Comparison of ENCODE assay signal across 19 cellular contexts in the genomic region with DNA sequence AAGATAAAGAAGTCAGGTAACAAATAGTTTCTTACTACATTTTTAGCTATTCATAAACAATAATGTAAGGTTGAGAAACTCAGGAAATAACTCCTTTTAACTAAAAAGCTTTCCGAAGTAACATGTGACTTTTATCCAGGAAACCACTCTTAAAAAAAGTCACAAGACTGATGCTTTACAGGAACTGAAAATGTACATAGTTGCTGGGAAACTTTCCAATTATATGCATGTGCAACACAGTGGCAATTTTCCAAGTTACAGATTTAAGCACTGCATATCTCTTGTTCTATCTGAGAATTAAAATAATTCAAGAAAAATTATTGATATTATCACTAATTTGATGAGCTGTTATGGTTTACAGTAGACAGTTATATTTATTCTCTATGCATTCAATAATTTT.
A peak's percentile ranks its signal among the peaks of the same experiment; 100 is the strongest.
DNase-seq lines count a peak whose midpoint lies in the region; ATAC-seq and TF ChIP-seq lines count a peak whose summit lies in the region.
"Had no signal": no experiment of that assay in that cellular context is flagged by ENCODE, and none has a peak within 500 bp of the region (broad histone marks: within the 10 kb centered on the region; RNA-seq: fewer than 3 reads in every experiment).

No MANE protein-coding gene starts in this region.

- H3K4me1 ChIP-seq in breast epithelium: no peaks in the 10 kb centered on the region
- no peaks in the 10 kb centered on the region for H3K4me1 ChIP-seq in CD8-positive, alpha-beta T cell (ENCODE audit: insufficient read depth, low read length)
- H3K4me1 ChIP-seq: lower lobe of right lung had no signal

- no peak for TF ChIP-seq CTCF in MCF 10A (IDR thresholded peaks at IDR 0.05; ENCODE audit: unreplicated experiment)
- no peak for TF ChIP-seq CTCF in breast epithelium (IDR thresholded peaks at IDR 0.05)
- TF ChIP-seq CTCF in choroid plexus epithelial cell (conservative IDR thresholded peaks at IDR 0.05; ENCODE audit: low read depth, low read length): no peak
- TF ChIP-seq CTCF in CD8-positive, alpha-beta T cell (IDR thresholded peaks at IDR 0.05): no peak

- H3K9me3 Mint-ChIP-seq in MCF 10A (ENCODE audit: unreplicated experiment): no peaks in the 10 kb centered on the region
- H3K9me3 Mint-ChIP-seq in CD8-positive, alpha-beta T cell: peaks cover 4% of the 10 kb centered on the region
- H3K9me3 Mint-ChIP-seq: effector memory CD8-positive, alpha-beta T cell had no signal

- H3K4me3 Mint-ChIP-seq in MCF 10A (ENCODE audit: unreplicated experiment): no peak overlapping the region
- no peak overlapping the region for H3K4me3 Mint-ChIP-seq in CD8-positive, alpha-beta T cell
- H3K4me3 Mint-ChIP-seq: activated naive CD4-positive, alpha-beta T cell treated with anti-CD3 and anti-CD28 coated beads, Interleukin-2, amount 10 ng/mL, durations not matched to agents 7 days and 5 days; CD4-positive, alpha-beta memory T cell; effector memory CD8-positive, alpha-beta T cell; T-cell had no signal

- no peaks in the 10 kb centered on the region for H3K36me3 Mint-ChIP-seq in MCF 10A (ENCODE audit: insufficient read depth, unreplicated experiment)
- no peaks in the 10 kb centered on the region for H3K36me3 Mint-ChIP-seq in CD8-positive, alpha-beta T cell
- H3K36me3 Mint-ChIP-seq: activated naive CD4-positive, alpha-beta T cell treated with anti-CD3 and anti-CD28 coated beads, Interleukin-2, amount 10 ng/mL, durations not matched to agents 7 days and 5 days; CD4-positive, alpha-beta memory T cell; T-cell had no signal

- TF ChIP-seq POLR2A in breast epithelium (IDR thresholded peaks at IDR 0.05): no peak

- no peak overlapping the region for H3K27ac ChIP-seq in breast epithelium
- no peak overlapping the region for H3K27ac ChIP-seq in CD8-positive, alpha-beta T cell (ENCODE audit: low read depth, low read length)
- H3K27ac ChIP-seq: lower lobe of right lung had no signal

- no peaks in the 10 kb centered on the region for H3K4me1 Mint-ChIP-seq in MCF 10A (ENCODE audit: insufficient read depth, unreplicated experiment)
- no peaks in the 10 kb centered on the region for H3K4me1 Mint-ChIP-seq in CD8-positive, alpha-beta T cell (ENCODE audit: low read depth)
- H3K4me1 Mint-ChIP-seq: activated naive CD4-positive, alpha-beta T cell treated with anti-CD3 and anti-CD28 coated beads, Interleukin-2, amount 10 ng/mL, durations not matched to agents 7 days and 5 days; CD4-positive, alpha-beta memory T cell; T-cell had no signal

- BruUV-seq in MCF 10A (replicated peaks; lab: Mats Ljungman, UMichigan): no TSS peak

- CTCF ChIA-PET in MCF 10A (lab: Yijun Ruan, JAX): interaction anchor here (0.8 kb wide), 1 partner anchor 32 kb away, joined by 4 read pairs; no protein-coding TSS in a partner anchor
- CTCF ChIA-PET in CD8-positive, alpha-beta T cell (lab: Charles Lee): no interaction called here

- H3K4me3 ChIP-seq in breast epithelium: no peak overlapping the region
- H3K4me3 ChIP-seq in choroid plexus epithelial cell (ENCODE audit: low read depth, low read length): no peak overlapping the region
- no peak overlapping the region for H3K4me3 ChIP-seq in CD8-positive, alpha-beta T cell (ENCODE audit: low read depth, low read length)
- H3K4me3 ChIP-seq: lower lobe of right lung, MG63 had no signal

- no peak for ATAC-seq in HG03039 (IDR thresholded peaks at IDR 0.05; ENCODE audit: unreplicated experiment)
- ATAC-seq in CD8-positive, alpha-beta T cell: no peak
- ATAC-seq in HG02759 (IDR thresholded peaks at IDR 0.05; ENCODE audit: unreplicated experiment): no peak
- ATAC-seq: effector memory CD8-positive, alpha-beta T cell; lower lobe of right lung; right cardiac atrium; T-cell had no signal

- no peaks in the 10 kb centered on the region for H3K9me3 ChIP-seq in breast epithelium
- no peaks in the 10 kb centered on the region for H3K9me3 ChIP-seq in CD8-positive, alpha-beta T cell (ENCODE audit: low read length)
- H3K9me3 ChIP-seq: lower lobe of right lung, MG63 had no signal

- intact Hi-C loops in MCF 10A (cut with micrococcal nuclease) (no loop called here), breast epithelium (cut with DNase I; ENCODE audit: low total_unique reads) (no loop called here)
- intact Hi-C loops in CD8-positive, alpha-beta T cell (cut with DNase I, micrococcal nuclease): no loop called here

- DNase-seq in MCF 10A (ENCODE audit: unreplicated experiment) (peak; percentile 46), breast epithelium (ENCODE audit: low spot score in 2 of 2) (no peak), NCI-H69 (lab: John Stamatoyannopoulos, UW) (peak; percentile 65), choroid plexus epithelial cell (ENCODE audit: low read depth) (peak; percentile 7)
- no peak for DNase-seq in activated naive CD4-positive, alpha-beta T cell treated with Interleukin-2 at 50 U/mL for 16 hours
- DNase-seq in CD8-positive, alpha-beta T cell: no peak
- DNase-seq: activated CD4-positive, alpha-beta T cell treated with anti-CD3 and anti-CD28 coated beads, Interleukin-2, amount 50 U/mL, for 4 hours; activated naive CD4-positive, alpha-beta T cell treated with anti-CD3 and anti-CD28 coated beads, Interleukin-2, amount 10 ng/mL, durations not matched to agents 7 days and 5 days; activated T-cell treated with anti-CD3 and anti-CD28 coated beads for 4 hours; CD4-positive, alpha-beta memory T cell; effector memory CD8-positive, alpha-beta T cell; head of caudate nucleus; lower lobe of right lung; MG63; NCI-H82; right cardiac atrium; T-cell had no signal

- H3K27ac Mint-ChIP-seq in MCF 10A (ENCODE audit: low read depth, unreplicated experiment): no peak overlapping the region
- no peak overlapping the region for H3K27ac Mint-ChIP-seq in CD8-positive, alpha-beta T cell
- H3K27ac Mint-ChIP-seq: activated naive CD4-positive, alpha-beta T cell treated with anti-CD3 and anti-CD28 coated beads, Interleukin-2, amount 10 ng/mL, durations not matched to agents 7 days and 5 days; CD4-positive, alpha-beta memory T cell; effector memory CD8-positive, alpha-beta T cell; T-cell had no signal

- no peaks in the 10 kb centered on the region for H3K27me3 ChIP-seq in breast epithelium
- no peaks in the 10 kb centered on the region for H3K27me3 ChIP-seq in CD8-positive, alpha-beta T cell (ENCODE audit: insufficient read depth, low read length)
- H3K27me3 ChIP-seq: MG63 had no signal

- no peaks in the 10 kb centered on the region for H3K27me3 Mint-ChIP-seq in MCF 10A (ENCODE audit: insufficient read depth, unreplicated experiment)
- H3K27me3 Mint-ChIP-seq in CD8-positive, alpha-beta T cell (ENCODE audit: low read depth): no peaks in the 10 kb centered on the region
- H3K27me3 Mint-ChIP-seq: activated naive CD4-positive, alpha-beta T cell treated with anti-CD3 and anti-CD28 coated beads, Interleukin-2, amount 10 ng/mL, durations not matched to agents 7 days and 5 days; CD4-positive, alpha-beta memory T cell; effector memory CD8-positive, alpha-beta T cell; T-cell had no signal

- POLR2A ChIA-PET in MCF 10A (lab: Yijun Ruan, JAX): interaction anchor here (0.6 kb wide), 1 partner anchor 47 kb away, joined by 3 read pairs; no protein-coding TSS in a partner anchor
- POLR2A ChIA-PET in CD8-positive, alpha-beta T cell (lab: Charles Lee): no interaction called here

- H3K36me3 ChIP-seq in breast epithelium: no peaks in the 10 kb centered on the region
- no peaks in the 10 kb centered on the region for H3K36me3 ChIP-seq in CD8-positive, alpha-beta T cell (ENCODE audit: insufficient read depth, low read length)
- H3K36me3 ChIP-seq: lower lobe of right lung, MG63 had no signal

Comparison
In these comparisons a context has a peak if more than half of its experiments do, and no peak if none do; other contexts are left out.
1. DNase-seq: peak in MCF 10A (single experiment), NCI-H69 (single experiment) and choroid plexus epithelial cell (single experiment); none in breast epithelium (0 of 2), activated naive CD4-positive, alpha-beta T cell treated with Interleukin-2 at 50 U/mL for 16 hours (single experiment) and CD8-positive, alpha-beta T cell (0 of 7).